ENCODE assay signal across 10 cellular contexts in the genomic region with DNA sequence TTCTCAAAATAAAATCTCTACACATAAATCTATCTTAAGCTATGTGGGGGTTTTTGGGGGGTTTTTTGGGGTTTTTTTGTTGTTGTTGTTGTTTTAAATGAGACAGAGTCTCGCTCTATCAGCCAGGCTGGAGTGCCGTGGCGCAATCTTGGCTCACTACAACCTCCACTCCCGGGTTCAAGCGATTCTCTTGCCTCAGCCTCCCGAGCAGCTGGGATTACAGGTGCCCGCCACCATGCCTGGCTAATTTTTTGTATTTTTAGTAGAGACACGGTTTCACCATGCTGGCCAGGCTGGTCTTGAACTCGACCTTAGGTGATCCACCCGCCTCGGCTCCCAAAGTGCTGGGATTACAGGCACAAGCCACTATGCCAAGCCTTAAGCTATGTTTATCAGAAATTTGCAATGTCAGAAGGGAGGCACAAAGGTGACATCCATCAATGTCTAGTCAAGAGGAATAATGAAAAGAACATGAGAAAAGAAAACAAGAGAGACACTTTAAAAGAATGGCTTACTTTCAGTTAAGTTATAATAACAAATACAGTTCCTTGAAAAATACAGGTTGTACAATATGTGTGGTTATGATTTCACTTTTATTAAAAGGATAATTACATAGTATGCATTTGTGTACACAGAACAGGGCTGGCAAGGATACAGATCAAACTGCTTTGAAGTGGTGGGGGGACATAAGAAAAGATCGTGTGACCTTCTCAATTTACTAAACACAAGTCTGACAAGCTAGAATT. TPM values are rescaled to one million over a fixed set of nuclear protein-coding genes. Genes with fewer than 3 reads are reported as not detected.
DNase-seq lines count a peak whose midpoint lies in the region; ATAC-seq, FAIRE-seq and TF ChIP-seq lines count a peak whose summit lies in the region.
"Had no signal": no experiment of that assay in that cellular context is flagged by ENCODE, and none has a peak within 500 bp of the region (broad histone marks: within the 10 kb centered on the region; RNA-seq: fewer than 3 reads in every experiment).

No MANE protein-coding gene starts in this region.

- H3F3A ChIP-seq in PC-3 (ENCODE audit: low read length, unreplicated experiment): no peaks in the 10 kb centered on the region

- no peak for TF ChIP-seq POLR2A in HepG2 (IDR thresholded peaks at IDR 0.05; ENCODE audit: insufficient read depth in 1 of 2, low read depth in 2 of 2, low read length in 2 of 2)

- POLR2A ChIA-PET in HepG2 (lab: Yijun Ruan, JAX): interaction anchor here (0.7 to 1.7 kb wide), 15 partner anchors 9 to 211 kb away, joined by 3 to 17 read pairs (median 5); no protein-coding TSS in a partner anchor
- POLR2A ChIA-PET in Caco-2 (lab: Charles Lee): no interaction called here
- POLR2A ChIA-PET in PC-3 (lab: Charles Lee; ENCODE audit: unreplicated experiment): no interaction called here

- ATAC-seq in HepG2: no peak
- ATAC-seq in HG02610 (IDR thresholded peaks at IDR 0.05; ENCODE audit: unreplicated experiment): no peak
- no peak for ATAC-seq in PC-3

- no peak for TF ChIP-seq EP300 in HepG2 (IDR thresholded peaks at IDR 0.05; ENCODE audit: low read depth in 2 of 2, low read length in 2 of 2)
- no peak for TF ChIP-seq EP300 in HepG2 (CRISPR knock-in tag; IDR thresholded peaks at IDR 0.05; ENCODE audit: borderline replicate concordance)

- H3K27me3 Mint-ChIP-seq in Caco-2 (ENCODE audit: insufficient read depth, unreplicated experiment): no peaks in the 10 kb centered on the region

- H3K4me3 Mint-ChIP-seq in Caco-2 (ENCODE audit: unreplicated experiment): no peak overlapping the region

- TSS peak; percentile 27 for BruUV-seq in HepG2 (replicated peaks; lab: Mats Ljungman, UMichigan)
- no TSS peak for BruUV-seq in Caco-2 (replicated peaks; lab: Mats Ljungman, UMichigan)
- no TSS peak for BruUV-seq in PC-3 (replicated peaks; lab: Mats Ljungman, UMichigan)

- peaks cover 11% of the 10 kb centered on the region for H3K36me3 Mint-ChIP-seq in Caco-2 (ENCODE audit: insufficient read depth, unreplicated experiment)

- peak overlapping the region; percentile 78 for H3K4me2 ChIP-seq in HepG2 (ENCODE audit: low read depth, low read length)
- no peak overlapping the region for H3K4me2 ChIP-seq in PC-3 (ENCODE audit: low read length)

- intact Hi-C loops in cardiac septum (cut with DNase I) (no loop called here), HepG2 (cut with micrococcal nuclease; ENCODE audit: unreplicated experiment) (loop anchor here (2.0 kb wide), 3 partner anchors 28 to 128 kb away; a partner anchor contains a TSS), Caco-2 (cut with micrococcal nuclease; ENCODE audit: unreplicated experiment) (no loop called here), PC-3 (cut with micrococcal nuclease) (no loop called here)

- no peak overlapping the region for H3K27ac Mint-ChIP-seq in Caco-2 (ENCODE audit: unreplicated experiment)

- in situ Hi-C loops in HepG2 (cut with HindIII; ENCODE audit: extremely low pct_ligation_motif_present, low pct_unique_long_range_greater_than_20kb): no loop called here

- H3K27me3 ChIP-seq in right atrium auricular region (no peaks in the 10 kb centered on the region), HepG2 (ENCODE audit: control insufficient read depth in 1 of 2, insufficient read depth in 2 of 2, low read length in 2 of 2) (no peaks in the 10 kb centered on the region), Caco-2 (replicated peaks; ENCODE audit: control insufficient read depth, insufficient read depth, low read length) (no peaks in the 10 kb centered on the region), PC-3 (ENCODE audit: low read length) (no peaks in the 10 kb centered on the region)

- H3K79me2 ChIP-seq in HepG2 (ENCODE audit: insufficient read depth, low read length) (peaks cover 61% of the 10 kb centered on the region), PC-3 (ENCODE audit: low read length) (peaks cover 16% of the 10 kb centered on the region; the same call in 1 of the 2 replicates)

- no peaks in the 10 kb centered on the region for H3K9me3 Mint-ChIP-seq in Caco-2 (ENCODE audit: unreplicated experiment)

- WGBS in HepG2 (ENCODE audit: low lambda C conversion rate): 74% methylated on average over 12 of the region's 12 CpGs

- no peak for TF ChIP-seq RAD21 in HepG2 (CRISPR knock-in tag; IDR thresholded peaks at IDR 0.05)

- H3K4me3 ChIP-seq in right atrium auricular region (peak overlapping the region in 1 of 2 donors; percentile 39), HepG2 (replicated peaks in 1 of 3; ENCODE audit: insufficient read depth in 1 of 3, low read depth in 2 of 3, low read length in 3 of 3) (peak overlapping the region in 2 of 3 experiments; percentile 38 to 43; a peak in 3 of 6 replicates), Caco-2 (ENCODE audit: low read depth, low read length) (no peak overlapping the region), PC-3 (ENCODE audit: low read length) (no peak overlapping the region)

- DNase-seq in right atrium auricular region (ENCODE audit: low spot score) (no peak), cardiac septum (ENCODE audit: low spot score) (no peak), HepG2 (ENCODE audit: low spot score) (no peak), Caco-2 (no peak), epidermal melanocyte (ENCODE audit: insufficient read length, low spot score) (no peak), PC-3 (no peak)
- DNase-seq: DND-41, NCI-H1048 had no signal

- H4K20me1 ChIP-seq in HepG2 (ENCODE audit: insufficient read depth, low read length) (no peaks in the 10 kb centered on the region), PC-3 (ENCODE audit: low read length) (no peaks in the 10 kb centered on the region)

- H3K9ac ChIP-seq in HepG2 (ENCODE audit: insufficient read depth, low read depth, low read length) (peak overlapping the region; percentile 38), PC-3 (ENCODE audit: low read length) (no peak overlapping the region)

- H3K4me1 ChIP-seq in right atrium auricular region: peaks cover 0 to 25% of the 10 kb centered on the region in 2 donors
- peaks cover 96% of the 10 kb centered on the region for H3K4me1 ChIP-seq in HepG2 (ENCODE audit: insufficient read depth, low read length)
- peaks cover 13% of the 10 kb centered on the region; the same call in 1 of the 2 replicates for H3K4me1 ChIP-seq in Caco-2
- peaks cover 5% of the 10 kb centered on the region; the same call in 1 of the 2 replicates for H3K4me1 ChIP-seq in PC-3 (ENCODE audit: insufficient read depth, low read length)

- peaks cover 7% of the 10 kb centered on the region for H3K4me1 Mint-ChIP-seq in Caco-2 (ENCODE audit: low read depth, unreplicated experiment)

- no peaks in the 10 kb centered on the region for H3K9me3 ChIP-seq in right atrium auricular region
- H3K9me3 ChIP-seq in HepG2 (ENCODE audit: low read length): no peaks in the 10 kb centered on the region
- H3K9me3 ChIP-seq in Caco-2: no peaks in the 10 kb centered on the region; the same call in 1 of the 2 replicates
- H3K9me3 ChIP-seq in PC-3 (ENCODE audit: low read length): no peaks in the 10 kb centered on the region

- peak overlapping the region; percentile 57 to 63 for H3K27ac ChIP-seq in right atrium auricular region
- peak overlapping the region; percentile 79 for H3K27ac ChIP-seq in VCaP
- peak overlapping the region; percentile 69 for H3K27ac ChIP-seq in HepG2 (ENCODE audit: extremely low read length, insufficient read depth, low read length)
- H3K27ac ChIP-seq in PC-3 (ENCODE audit: low read length): no peak overlapping the region

- FAIRE-seq in HepG2 (lab: Jason Lieb, UNC): no peak

- H3K9me2 ChIP-seq in PC-3 (replicated peaks; ENCODE audit: low read length): no peaks in the 10 kb centered on the region

- CTCF ChIA-PET in HepG2 (lab: Yijun Ruan, JAX; ENCODE audit: low intra/inter-chr PET ratio, low total read pairs) (no interaction called here), Caco-2 (lab: Charles Lee) (no interaction called here), PC-3 (lab: Charles Lee) (no interaction called here)

- H3K36me3 ChIP-seq in right atrium auricular region: peaks cover 7% of the 10 kb centered on the region
- peaks cover 12 to 28% of the 10 kb centered on the region in 2 experiments for H3K36me3 ChIP-seq in HepG2 (replicated peaks in 1 of 2; ENCODE audit: control insufficient read depth in 1 of 2, insufficient read depth in 2 of 2, low read length in 2 of 2)
- H3K36me3 ChIP-seq in Caco-2 (ENCODE audit: control insufficient read depth, insufficient read depth, low read length): no peaks in the 10 kb centered on the region
- H3K36me3 ChIP-seq in PC-3 (ENCODE audit: low read depth, low read length): peaks cover 10% of the 10 kb centered on the region

- TF ChIP-seq CTCF in right atrium auricular region (IDR thresholded peaks at IDR 0.05) (no peak), VCaP (conservative IDR thresholded peaks at IDR 0.05) (no peak), HepG2 (CRISPR knock-in tag; IDR thresholded peaks at IDR 0.05) (no peak), Caco-2 (IDR thresholded peaks at IDR 0.05; ENCODE audit: insufficient read depth in 1 of 2, low read depth in 1 of 2, low read length in 1 of 2, severe bottlenecking in 1 of 2, unreplicated experiment in 1 of 2) (no peak), PC-3 (conservative IDR thresholded peaks at IDR 0.05; ENCODE audit: low read depth, low read length) (no peak)

- H2AFZ ChIP-seq in HepG2 (ENCODE audit: low read length): no peak overlapping the region
- no peak overlapping the region for H2AFZ ChIP-seq in PC-3 (ENCODE audit: low read length)

RNA-seq across cellular contexts. Expression of a gene that starts 28.6 kb away (rescaled TPM):
- total RNA-seq in right atrium auricular region (10 to 100 TPM in 1 of 2 donors, 1 to 10 TPM in 1; 9.8 to 10.8 TPM), cardiac septum (10.0 TPM), HepG2 (2016; rRNA removed; fragmentation: Illumina TruSeq; extraction: Trizol) (26.2 and 42.2 TPM in 2 replicates), Caco-2 (2022) (26.4 and 37.3 TPM in 2 replicates), PC-3 (2014; rRNA removed) (18.3 and 20.2 TPM in 2 replicates)
- 4.3 and 5.6 TPM in 2 replicates for total RNA-seq in HepG2 (2016; cell fraction: cytosol; rRNA removed; fragmentation: Illumina TruSeq; extraction: Trizol; ENCODE audit: low read depth)
- 21.6 and 43.4 TPM in 2 replicates for total RNA-seq in HepG2 (2016; cell fraction: insoluble cytoplasmic fraction; rRNA removed; fragmentation: Illumina TruSeq; extraction: Trizol)
- 13.7 and 14.0 TPM in 2 replicates for total RNA-seq in HepG2 (2016; cell fraction: membrane; rRNA removed; fragmentation: Illumina TruSeq; extraction: Trizol)
- 55.7 and 64.6 TPM in 2 replicates for total RNA-seq in HepG2 (2016; cell fraction: nucleus; rRNA removed; fragmentation: Illumina TruSeq; extraction: Trizol)
- 51.2 and 62.5 TPM in 2 replicates for polyA plus RNA-seq in HepG2 (2011; rRNA removed)
- polyA plus RNA-seq in HepG2 (2011; cell fraction: cytosol; rRNA removed): 45.9 and 54.4 TPM in 2 replicates
- 89.0 and 99.9 TPM in 2 replicates for polyA plus RNA-seq in HepG2 (2011; cell fraction: nucleus; rRNA removed)
- 49.8 and 58.0 TPM in 2 replicates for polyA plus RNA-seq in HepG2 (2012)
- 1.7 TPM in 2 replicates for polyA plus RNA-seq in HepG2 (2016; cell fraction: cytosol; fragmentation: Illumina TruSeq; extraction: Trizol; ENCODE audit: low read depth)
- polyA plus RNA-seq in HepG2 (2016; cell fraction: insoluble cytoplasmic fraction; fragmentation: Illumina TruSeq; extraction: Trizol; ENCODE audit: low read depth): 15.4 and 17.3 TPM in 2 replicates
- 4.1 and 4.6 TPM in 2 replicates for polyA plus RNA-seq in HepG2 (2016; cell fraction: membrane; fragmentation: Illumina TruSeq; extraction: Trizol; ENCODE audit: low read depth)
- polyA plus RNA-seq in HepG2 (2016; cell fraction: nucleus; fragmentation: Illumina TruSeq; extraction: Trizol; ENCODE audit: insufficient read depth, low read depth): 65.1 and 71.7 TPM in 2 replicates
- polyA minus RNA-seq in HepG2 (2011; rRNA and poly(A)+ RNA removed; ENCODE audit: low replicate concordance): 17.1 and 162 TPM in 2 replicates
- polyA minus RNA-seq in HepG2 (2011; cell fraction: cytosol; rRNA and poly(A)+ RNA removed): 41.3 and 62.3 TPM in 2 replicates
- polyA minus RNA-seq in HepG2 (2011; cell fraction: nucleus; rRNA and poly(A)+ RNA removed): 80.1 and 108 TPM in 2 replicates

Comparison
In these comparisons a context has a peak if more than half of its experiments do, and no peak if none do; other contexts are left out.
1. H3K4me3 ChIP-seq: peak in HepG2 (2 of 3); none in Caco-2 (single experiment) and PC-3 (single experiment).